In the genomic region with DNA sequence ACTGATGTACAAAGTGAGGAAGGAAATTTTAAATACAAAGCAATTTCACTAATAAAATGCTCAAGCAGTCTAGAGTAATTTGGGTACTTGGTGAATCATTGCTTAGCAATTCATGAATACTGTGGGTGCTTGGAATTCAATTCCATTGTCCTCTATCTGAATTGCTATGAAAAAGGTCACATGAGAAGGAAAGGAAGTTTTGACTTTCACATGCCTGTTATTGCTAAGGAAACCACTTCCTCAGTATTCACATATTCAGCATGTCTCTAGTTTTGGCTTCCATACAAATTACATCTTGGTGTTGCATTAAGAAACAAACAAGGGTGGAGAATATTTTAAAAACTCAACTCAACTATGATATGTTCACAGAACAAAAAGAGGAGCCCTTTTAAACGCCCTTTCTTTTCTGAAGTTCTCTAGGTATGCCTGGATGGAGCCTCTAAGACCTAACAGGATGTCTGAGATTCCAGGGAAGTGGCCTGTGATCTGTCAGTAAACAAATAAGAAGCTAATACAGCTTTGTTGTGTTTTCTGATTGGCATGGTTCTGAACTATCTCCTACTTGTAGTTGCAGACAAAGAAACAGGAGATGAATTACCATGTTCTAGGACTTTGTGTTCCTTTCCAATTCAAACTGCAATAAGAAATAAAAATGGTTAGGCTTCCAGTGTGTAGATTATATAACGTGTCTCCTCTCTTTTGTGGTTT, we compare ENCODE assay signal across 10 cellular contexts.
DNase-seq lines count a peak whose midpoint lies in the region; ATAC-seq, FAIRE-seq and TF ChIP-seq lines count a peak whose summit lies in the region.
"Had no signal": no experiment of that assay in that cellular context is flagged by ENCODE, and none has a peak within 500 bp of the region (broad histone marks: within the 10 kb centered on the region; RNA-seq: fewer than 3 reads in every experiment).

No MANE protein-coding gene starts in this region.

- H3K27me3 Mint-ChIP-seq in activated CD4-positive, alpha-beta memory T cell treated with anti-CD3 and anti-CD28 coated beads, Interleukin-2, amount 10 ng/mL, durations not matched to agents 7 days and 5 days, result peaks cover 3% of the 10 kb centered on the region

- H3K27ac ChIP-seq in gastroesophageal sphincter (peak overlapping the region; percentile 53 to 75 (median 66)), rectal smooth muscle tissue (ENCODE audit: low read depth, low read length) (peak overlapping the region; percentile 33)

- TF ChIP-seq POLR2A in gastroesophageal sphincter (IDR thresholded peaks at IDR 0.05), result no peak

- H3K36me3 ChIP-seq in gastroesophageal sphincter, result no peaks in the 10 kb centered on the region
- H3K36me3 ChIP-seq in rectal smooth muscle tissue (ENCODE audit: control insufficient read depth, insufficient read depth, low read length), result no peaks in the 10 kb centered on the region

- WGBS in gastroesophageal sphincter (ENCODE audit: low coverage in 1 of 2), 2 donors, result 32 to 41% methylated on average over 2 of the region's 2 CpGs

- DNase-seq in GM04503 (ENCODE audit: low read depth) (peak; percentile 98), anterior cingulate cortex (lab: John Stamatoyannopoulos, UW) (no peak)
- DNase-seq in activated naive CD4-positive, alpha-beta T cell (lab: John Stamatoyannopoulos, UW), result no peak
- DNase-seq in stimulated activated CD4-positive, alpha-beta T cell treated with anti-CD3 and anti-CD28 coated beads, Interleukin-15, amount 100 ng/mL, for 24 hours, result no peak
- no peak for DNase-seq in activated CD4-positive, alpha-beta memory T cell treated with anti-CD3 and anti-CD28 coated beads, Interleukin-2, amount 10 ng/mL, durations not matched to agents 7 days and 5 days
- DNase-seq: activated effector memory CD4-positive, alpha-beta T cell treated with Interleukin-2 at 50 U/mL for 16 hours had no signal

- no peaks in the 10 kb centered on the region for H3K4me1 Mint-ChIP-seq in activated CD4-positive, alpha-beta memory T cell treated with anti-CD3 and anti-CD28 coated beads, Interleukin-2, amount 10 ng/mL, durations not matched to agents 7 days and 5 days

- H3K36me3 Mint-ChIP-seq in activated CD4-positive, alpha-beta memory T cell treated with anti-CD3 and anti-CD28 coated beads, Interleukin-2, amount 10 ng/mL, durations not matched to agents 7 days and 5 days (ENCODE audit: low read depth), result no peaks in the 10 kb centered on the region

- TF ChIP-seq CTCF in gastroesophageal sphincter (IDR thresholded peaks at IDR 0.05), result no peak

- H3K4me1 ChIP-seq in gastroesophageal sphincter (peaks cover 10 to 43% (median 11%) of the 10 kb centered on the region in 3 donors), rectal smooth muscle tissue (ENCODE audit: control insufficient read depth, insufficient read depth, low read length) (peaks cover 2% of the 10 kb centered on the region)

- H3K9me3 ChIP-seq in gastroesophageal sphincter, result no peaks in the 10 kb centered on the region

- no peak overlapping the region for H3K9ac ChIP-seq in rectal smooth muscle tissue (ENCODE audit: low read length)

- H3K27ac Mint-ChIP-seq in activated CD4-positive, alpha-beta memory T cell treated with anti-CD3 and anti-CD28 coated beads, Interleukin-2, amount 10 ng/mL, durations not matched to agents 7 days and 5 days, result no peak overlapping the region

- no peak overlapping the region for H3K4me3 Mint-ChIP-seq in activated CD4-positive, alpha-beta memory T cell treated with anti-CD3 and anti-CD28 coated beads, Interleukin-2, amount 10 ng/mL, durations not matched to agents 7 days and 5 days

- CTCF ChIA-PET in activated CD4-positive, alpha-beta memory T cell treated with anti-CD3 and anti-CD28 coated beads, Interleukin-2, amount 10 ng/mL, durations not matched to agents 7 days and 5 days (lab: Charles Lee), result no interaction called here

- no peaks in the 10 kb centered on the region for H3K9me3 Mint-ChIP-seq in activated CD4-positive, alpha-beta memory T cell treated with anti-CD3 and anti-CD28 coated beads, Interleukin-2, amount 10 ng/mL, durations not matched to agents 7 days and 5 days

- H3K4me3 ChIP-seq in gastroesophageal sphincter, result no peak overlapping the region
- H3K4me3 ChIP-seq in rectal smooth muscle tissue (ENCODE audit: low read length), result no peak overlapping the region

- no peaks in the 10 kb centered on the region for H3K27me3 ChIP-seq in gastroesophageal sphincter
- no peaks in the 10 kb centered on the region for H3K27me3 ChIP-seq in rectal smooth muscle tissue (ENCODE audit: control insufficient read depth, insufficient read depth, low read length)

- peak; percentile 57 for ATAC-seq in gastroesophageal sphincter

- no peak for TF ChIP-seq EP300 in gastroesophageal sphincter (IDR thresholded peaks at IDR 0.05)

- POLR2A ChIA-PET in activated CD4-positive, alpha-beta memory T cell treated with anti-CD3 and anti-CD28 coated beads, Interleukin-2, amount 10 ng/mL, durations not matched to agents 7 days and 5 days (lab: Charles Lee), result no interaction called here

- peak; percentile 80 for FAIRE-seq in TTC549 (lab: Jason Lieb, UNC)
- FAIRE-seq: GM18507 had no signal
